In the genomic region with DNA sequence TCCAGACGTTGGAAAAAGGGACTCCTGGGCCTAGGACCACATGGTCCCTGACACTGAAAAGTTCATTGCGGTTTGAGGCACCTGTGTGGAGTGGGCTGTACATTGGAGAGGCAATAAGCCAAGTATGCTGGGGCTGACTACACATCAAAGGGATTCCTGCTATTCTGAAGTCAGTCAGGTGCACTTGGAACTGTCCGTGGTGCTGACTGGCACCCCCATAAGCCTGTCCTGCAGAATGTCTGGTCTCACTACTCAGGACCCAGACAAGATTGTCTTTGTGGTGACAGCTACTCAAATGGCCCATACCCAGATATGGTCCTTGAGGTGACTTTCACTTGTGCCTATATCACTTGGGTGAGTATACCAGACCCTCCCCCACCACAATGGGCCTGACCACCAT, we compare ENCODE assay signal across 9 cellular contexts.
DNase-seq lines count a peak whose midpoint lies in the region; ATAC-seq and TF ChIP-seq lines count a peak whose summit lies in the region.
"Had no signal": no experiment of that assay in that cellular context is flagged by ENCODE, and none has a peak within 500 bp of the region (broad histone marks: within the 10 kb centered on the region; RNA-seq: fewer than 3 reads in every experiment).

No MANE protein-coding gene starts in this region.

- H3K4me3 Mint-ChIP-seq in H9: no peak overlapping the region
- no peak overlapping the region for H3K4me3 Mint-ChIP-seq in T-helper 2 cell treated with Interferon-gamma antibody and Interleukin-4, amounts not matched to agents 5 μg/mL and 100 μg/mL, for 36 hours

- H2BK5ac ChIP-seq in H9 (ENCODE audit: insufficient read length, low read length): no peak overlapping the region

- no peak overlapping the region for H3K27ac ChIP-seq in H9 (ENCODE audit: insufficient read length, low read depth, low read length)
- no peak overlapping the region for H3K27ac ChIP-seq in RWPE1
- H3K27ac ChIP-seq: transverse colon had no signal

- peaks cover 2 to 5% of the 10 kb centered on the region in 2 experiments; a peak in 3 of 4 replicates for H3K4me1 Mint-ChIP-seq in H9
- no peaks in the 10 kb centered on the region for H3K4me1 Mint-ChIP-seq in T-helper 2 cell treated with Interferon-gamma antibody and Interleukin-4, amounts not matched to agents 5 μg/mL and 100 μg/mL, for 36 hours (ENCODE audit: low read depth)

- no peaks in the 10 kb centered on the region for H3K9me3 ChIP-seq in H9 (ENCODE audit: control insufficient read depth, low read depth, low read length)
- H3K9me3 ChIP-seq: transverse colon had no signal

- no peaks in the 10 kb centered on the region for H3K23me2 ChIP-seq in H9 (ENCODE audit: insufficient read length, low read depth, low read length, poor library complexity, severe bottlenecking)

- H4K8ac ChIP-seq in H9 (replicated peaks; ENCODE audit: insufficient read length, low read depth, low read length): no peak overlapping the region

- no peaks in the 10 kb centered on the region for H3K4me1 ChIP-seq in H9 (ENCODE audit: insufficient read depth, low read length)
- H3K4me1 ChIP-seq: transverse colon had no signal

- no peak overlapping the region for H3K4me2 ChIP-seq in H9 (ENCODE audit: insufficient read depth, insufficient read length, low read length)

- no peak overlapping the region for H3K27ac Mint-ChIP-seq in H9
- H3K27ac Mint-ChIP-seq in T-helper 2 cell treated with Interferon-gamma antibody and Interleukin-4, amounts not matched to agents 5 μg/mL and 100 μg/mL, for 36 hours: no peak overlapping the region

- no CpG with 5 or more reads among the region's 3 CpGs for WGBS in H9 (ENCODE audit: extremely low coverage, insufficient read length, low lambda C conversion rate)

- no peak overlapping the region for H4K91ac ChIP-seq in H9 (ENCODE audit: insufficient read length, low read depth, low read length)

- H3K27me3 Mint-ChIP-seq in H9 (ENCODE audit: low read depth): no peaks in the 10 kb centered on the region
- H3K27me3 Mint-ChIP-seq in T-helper 2 cell treated with Interferon-gamma antibody and Interleukin-4, amounts not matched to agents 5 μg/mL and 100 μg/mL, for 36 hours (ENCODE audit: low read depth): no peaks in the 10 kb centered on the region

- no peak overlapping the region for H2BK12ac ChIP-seq in H9 (ENCODE audit: insufficient read length, low read depth, low read length)

- H3K4ac ChIP-seq in H9 (ENCODE audit: low read depth, low read length): no peak overlapping the region

- no peak overlapping the region for H3K56ac ChIP-seq in H9 (ENCODE audit: insufficient read length, low read depth, low read length)

- no peak overlapping the region for H2BK20ac ChIP-seq in H9 (ENCODE audit: low read depth, low read length, poor library complexity, severe bottlenecking)

- no peak overlapping the region for H2AK5ac ChIP-seq in H9 (ENCODE audit: insufficient read length, low read length)

- no peaks in the 10 kb centered on the region for H3K79me1 ChIP-seq in H9 (ENCODE audit: insufficient read depth, low read depth, low read length, poor library complexity, severe bottlenecking)

- no peaks in the 10 kb centered on the region for H3K9me3 Mint-ChIP-seq in H9
- H3K9me3 Mint-ChIP-seq in T-helper 2 cell treated with Interferon-gamma antibody and Interleukin-4, amounts not matched to agents 5 μg/mL and 100 μg/mL, for 36 hours: no peaks in the 10 kb centered on the region

- ATAC-seq in HG02588 (IDR thresholded peaks at IDR 0.05; ENCODE audit: unreplicated experiment): no peak

- TF ChIP-seq CTCF in H9 (conservative IDR thresholded peaks at IDR 0.05) (no peak), RWPE1 (conservative IDR thresholded peaks at IDR 0.05; ENCODE audit: low read depth) (no peak)

- H3K9ac ChIP-seq in H9 (ENCODE audit: extremely low read depth, insufficient read length, low read length): no peak overlapping the region

- H3K36me3 Mint-ChIP-seq in H9 (ENCODE audit: insufficient read depth in 1 of 3, low read depth in 3 of 3): no peaks in the 10 kb centered on the region
- H3K36me3 Mint-ChIP-seq in T-helper 2 cell treated with Interferon-gamma antibody and Interleukin-4, amounts not matched to agents 5 μg/mL and 100 μg/mL, for 36 hours (ENCODE audit: low read depth): no peaks in the 10 kb centered on the region

- H3K18ac ChIP-seq in H9 (ENCODE audit: insufficient read length, low read depth, low read length): no peak overlapping the region

- H2BK120ac ChIP-seq in H9 (ENCODE audit: low read depth, low read length, poor library complexity, severe bottlenecking): no peak overlapping the region

- H2AFZ ChIP-seq in H9 (ENCODE audit: low read length): no peak overlapping the region

- H4K5ac ChIP-seq in H9 (ENCODE audit: insufficient read length, low read depth, low read length): no peak overlapping the region

- CTCF ChIA-PET in RWPE1 (lab: Yijun Ruan, JAX): interaction anchor here (0.5 to 0.7 kb wide), 3 partner anchors 11 to 648 kb away, joined by 3 read pairs; no protein-coding TSS in a partner anchor

- H3K14ac ChIP-seq in H9 (ENCODE audit: insufficient read depth, low read length): no peak overlapping the region

- DNase-seq in A172 (ENCODE audit: low spot score) (peak; percentile 42), H9 (peak; percentile 74), RWPE1 (ENCODE audit: low spot score) (peak; percentile 41), glomerular visceral epithelial cell (ENCODE audit: extremely low spot score) (peak; percentile 41), COLO668 (lab: John Stamatoyannopoulos, UW; ENCODE audit: unreplicated experiment) (no peak), NCI-H1105 treated with DMSO at 0.1 percent for 48 hours (lab: John Stamatoyannopoulos, UW) (no peak)
- DNase-seq in T-helper 2 cell treated with Interferon-gamma antibody and Interleukin-4, amounts not matched to agents 5 μg/mL and 100 μg/mL, for 36 hours (ENCODE audit: low spot score): no peak
- DNase-seq: transverse colon had no signal

- no peak overlapping the region for H3K23ac ChIP-seq in H9 (ENCODE audit: insufficient read length, low read depth, low read length)

- H3K79me2 ChIP-seq in H9 (ENCODE audit: insufficient read depth, low read length): no peaks in the 10 kb centered on the region

- H3T11ph ChIP-seq in H9 (ENCODE audit: low read length): no peak overlapping the region

- no peak overlapping the region for H2BK15ac ChIP-seq in H9 (ENCODE audit: low read depth, low read length)

- POLR2A ChIA-PET in RWPE1 (lab: Yijun Ruan, JAX; ENCODE audit: low non-redundant PET): no interaction called here

- no peaks in the 10 kb centered on the region for H3K27me3 ChIP-seq in H9 (ENCODE audit: insufficient read depth, low read length)
- H3K27me3 ChIP-seq: transverse colon had no signal

- H4K20me1 ChIP-seq in H9 (ENCODE audit: control insufficient read depth, insufficient read depth, insufficient read length): no peaks in the 10 kb centered on the region

Comparison
In these comparisons a context has a peak if more than half of its experiments do, and no peak if none do; other contexts are left out.
1. DNase-seq: peak in A172 (single experiment), H9 (single experiment), RWPE1 (single experiment) and glomerular visceral epithelial cell (single experiment); none in COLO668 (single experiment), T-helper 2 cell treated with Interferon-gamma antibody and Interleukin-4, amounts not matched to agents 5 μg/mL and 100 μg/mL, for 36 hours (single experiment) and NCI-H1105 treated with DMSO at 0.1 percent for 48 hours (single experiment).